In the genomic region with DNA sequence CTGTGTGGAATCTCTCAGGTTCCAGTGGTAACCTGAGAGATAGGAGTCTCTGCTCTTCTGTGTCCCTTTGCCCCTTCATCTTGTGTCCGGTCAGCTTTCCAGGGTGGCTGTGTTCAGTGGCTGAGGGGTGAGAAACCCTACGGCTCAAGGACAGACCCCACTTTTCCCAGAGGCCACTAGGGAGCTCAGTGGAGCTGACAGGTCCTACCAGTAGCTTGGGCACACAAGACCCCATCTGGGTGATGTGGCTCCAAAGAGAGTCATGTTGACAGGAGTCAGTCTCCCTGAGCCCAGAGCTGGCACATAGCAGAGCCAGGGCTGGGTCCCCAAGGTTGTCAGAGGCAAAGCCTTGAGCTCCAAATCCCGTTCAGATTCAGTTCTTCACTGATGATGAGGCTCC, we compare ENCODE assay signal across 7 cellular contexts. TPM values are rescaled to one million over a fixed set of nuclear protein-coding genes. Genes with fewer than 3 reads are reported as not detected.
"Had no signal": no experiment of that assay in that cellular context is flagged by ENCODE, and none has a peak within 500 bp of the region (broad histone marks: within the 10 kb centered on the region; RNA-seq: fewer than 3 reads in every experiment).

No MANE protein-coding gene starts in this region.

RNA-seq across cellular contexts. Expression of gene POTEG, which starts 54.3 kb away (rescaled TPM):
- total RNA-seq: HepG2, IMR-90, NCI-H460, PC-9, Right ventricle myocardium superior, RPMI7951, SJSA1 had no signal
